8 cellular contexts compared by ENCODE assay signal in genomic region chr2:70300771-70301343, GRCh38. TPM values are rescaled to one million over a fixed set of nuclear protein-coding genes. Genes with fewer than 3 reads are reported as not detected.
DNase-seq lines count a peak whose midpoint lies in the region; ATAC-seq and TF ChIP-seq lines count a peak whose summit lies in the region.

No MANE protein-coding gene starts in this region.

- ATAC-seq in GM19397 (IDR thresholded peaks at IDR 0.05; ENCODE audit: unreplicated experiment) (no peak), GM18520 (IDR thresholded peaks at IDR 0.05; ENCODE audit: unreplicated experiment) (no peak)

- H3K4me3 ChIP-seq in colonic mucosa, result peak overlapping the region; percentile 97

- no peaks in the 10 kb centered on the region for H3K9me3 ChIP-seq in colonic mucosa

- H3K4me1 ChIP-seq in colonic mucosa, result peaks cover 4% of the 10 kb centered on the region

- H3K4me3 Mint-ChIP-seq in nephron progenitor cell, result peak overlapping the region; percentile 91

- H3K4me1 Mint-ChIP-seq in nephron progenitor cell, result peaks cover 30% of the 10 kb centered on the region

- TF ChIP-seq CTCF in colonic mucosa (IDR thresholded peaks at IDR 0.05) (no peak), nephron progenitor cell (IDR thresholded peaks at IDR 0.05) (peak; percentile 25)

- peaks cover 3% of the 10 kb centered on the region for H3K36me3 ChIP-seq in colonic mucosa

- H3K27me3 Mint-ChIP-seq in nephron progenitor cell (ENCODE audit: low read depth, poor library complexity), result no peaks in the 10 kb centered on the region

- peak overlapping the region; percentile 87 to 97 for H3K9ac ChIP-seq in colonic mucosa (ENCODE audit: low read depth in 2 of 2, low read length in 2 of 2)

- no peaks in the 10 kb centered on the region for H3K27me3 ChIP-seq in colonic mucosa

- H3K36me3 Mint-ChIP-seq in nephron progenitor cell (ENCODE audit: low read depth), result peaks cover 39% of the 10 kb centered on the region

- intact Hi-C loops in colonic mucosa (cut with DNase I), result loop anchor here (5.0 kb wide), 2 partner anchors 346 to 389 kb away; no protein-coding TSS in a partner anchor

- H3K9me3 Mint-ChIP-seq in nephron progenitor cell, result no peaks in the 10 kb centered on the region

- DNase-seq in COLO668 (lab: John Stamatoyannopoulos, UW; ENCODE audit: unreplicated experiment) (peak; percentile 18), LHCN-M2 (ENCODE audit: low read depth) (peak; percentile 26), colonic mucosa (no peak), nephron progenitor cell (no peak), T-helper 9 cell (no peak), NCI-H1105 (lab: John Stamatoyannopoulos, UW) (no peak)

- peak overlapping the region; percentile 96 for H3K27ac Mint-ChIP-seq in nephron progenitor cell

- peak overlapping the region; percentile 90 for H3K27ac ChIP-seq in colonic mucosa

RNA-seq across cellular contexts. Expression of gene FAM136A, which starts 1.0 kb away (rescaled TPM):
- total RNA-seq in LHCN-M2 (2014; rRNA removed), result 49.0 and 50.8 TPM in 2 replicates
- polyA plus RNA-seq in LHCN-M2 (2012), result 29.9 TPM
- total RNA-seq in colonic mucosa, result 10 to 100 TPM; 44.0 to 48.4 TPM

RNA-seq across cellular contexts. Expression of gene SNRPG, which starts 7.3 kb away (rescaled TPM):
- total RNA-seq in LHCN-M2 (2014; rRNA removed), result 177 and 220 TPM in 2 replicates
- polyA plus RNA-seq in LHCN-M2 (2012), result 304 TPM
- total RNA-seq in colonic mucosa, result 100 to 1,000 TPM; 123 to 231 TPM

RNA-seq across cellular contexts. Expression of gene PCYOX1, which starts 42.9 kb away (rescaled TPM):
- total RNA-seq in LHCN-M2 (2014; rRNA removed), result 37.5 and 43.9 TPM in 2 replicates
- 21.4 TPM for polyA plus RNA-seq in LHCN-M2 (2012)
- total RNA-seq in colonic mucosa, result 10 to 100 TPM; 39.4 to 62.7 TPM

RNA-seq across cellular contexts. Expression of gene TIA1, which starts 52.4 kb away (rescaled TPM):
- 64.1 and 76.2 TPM in 2 replicates for total RNA-seq in LHCN-M2 (2014; rRNA removed)
- polyA plus RNA-seq in LHCN-M2 (2012), result 24.2 TPM
- total RNA-seq in colonic mucosa, result 10 to 100 TPM; 86.8 to 89.2 TPM

Comparison
In these comparisons a context has a peak if more than half of its experiments do, and no peak if none do; other contexts are left out.
1. DNase-seq: peak in COLO668 (single experiment) and LHCN-M2 (single experiment); none in colonic mucosa (single experiment), nephron progenitor cell (single experiment), T-helper 9 cell (single experiment) and NCI-H1105 (single experiment).